In genomic region chr16:381788-382717, GRCh38 we compare ENCODE assay signal across 8 cellular contexts. TPM values are rescaled to one million over a fixed set of nuclear protein-coding genes. Genes with fewer than 3 reads are reported as not detected.
DNase-seq lines count a peak whose midpoint lies in the region; ATAC-seq and TF ChIP-seq lines count a peak whose summit lies in the region.

A gene with protein sequence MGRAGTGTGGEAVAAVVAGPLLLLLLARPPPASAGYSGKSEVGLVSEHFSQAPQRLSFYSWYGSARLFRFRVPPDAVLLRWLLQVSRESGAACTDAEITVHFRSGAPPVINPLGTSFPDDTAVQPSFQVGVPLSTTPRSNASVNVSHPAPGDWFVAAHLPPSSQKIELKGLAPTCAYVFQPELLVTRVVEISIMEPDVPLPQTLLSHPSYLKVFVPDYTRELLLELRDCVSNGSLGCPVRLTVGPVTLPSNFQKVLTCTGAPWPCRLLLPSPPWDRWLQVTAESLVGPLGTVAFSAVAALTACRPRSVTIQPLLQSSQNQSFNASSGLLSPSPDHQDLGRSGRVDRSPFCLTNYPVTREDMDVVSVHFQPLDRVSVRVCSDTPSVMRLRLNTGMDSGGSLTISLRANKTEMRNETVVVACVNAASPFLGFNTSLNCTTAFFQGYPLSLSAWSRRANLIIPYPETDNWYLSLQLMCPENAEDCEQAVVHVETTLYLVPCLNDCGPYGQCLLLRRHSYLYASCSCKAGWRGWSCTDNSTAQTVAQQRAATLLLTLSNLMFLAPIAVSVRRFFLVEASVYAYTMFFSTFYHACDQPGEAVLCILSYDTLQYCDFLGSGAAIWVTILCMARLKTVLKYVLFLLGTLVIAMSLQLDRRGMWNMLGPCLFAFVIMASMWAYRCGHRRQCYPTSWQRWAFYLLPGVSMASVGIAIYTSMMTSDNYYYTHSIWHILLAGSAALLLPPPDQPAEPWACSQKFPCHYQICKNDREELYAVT (minus strand): TSS chr16:381978. CDS start chr16:381821, 157 bp downstream.

- H3K4me3 Mint-ChIP-seq in Caco-2 (ENCODE audit: unreplicated experiment) = peak within 1 kb of the TSS; percentile 71

- no peaks in the 10 kb centered on the region; the same call in 1 of the 2 replicates for H3K36me3 ChIP-seq in Caco-2 (ENCODE audit: control insufficient read depth, insufficient read depth, low read length)

- TF ChIP-seq CTCF in Caco-2 (IDR thresholded peaks at IDR 0.05; ENCODE audit: insufficient read depth in 1 of 2, low read depth in 1 of 2, low read length in 1 of 2, severe bottlenecking in 1 of 2, unreplicated experiment in 1 of 2) (no peak), LNCaP clone FGC (IDR thresholded peaks at IDR 0.05; ENCODE audit: control insufficient read depth, extremely low read depth, insufficient read depth) (no peak), choroid plexus epithelial cell (conservative IDR thresholded peaks at IDR 0.05; ENCODE audit: low read depth, low read length) (no peak)

- H3K27me3 ChIP-seq in Caco-2 (replicated peaks; ENCODE audit: control insufficient read depth, insufficient read depth, low read length) = no peaks in the 10 kb centered on the region

- peak within 1 kb of the TSS; percentile 76 for H3K4me3 ChIP-seq in Caco-2 (ENCODE audit: low read depth, low read length)
- peak within 1 kb of the TSS; percentile 85 for H3K4me3 ChIP-seq in LNCaP clone FGC (ENCODE audit: low read depth, low read length)
- H3K4me3 ChIP-seq in choroid plexus epithelial cell (ENCODE audit: low read depth, low read length) = peak within 1 kb of the TSS; percentile 78

- CTCF ChIA-PET in Caco-2 (lab: Charles Lee) = interaction anchor here (0.7 to 1.1 kb wide), 5 partner anchors 11 to 203 kb away, joined by 3 to 7 read pairs (median 3); partner anchors contain the start of genes AXIN1 and MRPL28

- TSS peak; percentile 54 for BruUV-seq in Caco-2 (replicated peaks; lab: Mats Ljungman, UMichigan)

- no peaks in the 10 kb centered on the region for H3K9me3 Mint-ChIP-seq in Caco-2 (ENCODE audit: unreplicated experiment)

- no peaks in the 10 kb centered on the region for H3K4me1 ChIP-seq in Caco-2

- H3K36me3 Mint-ChIP-seq in Caco-2 (ENCODE audit: insufficient read depth, unreplicated experiment) = peaks cover 9% of the 10 kb centered on the region

- no peaks in the 10 kb centered on the region for H3K4me1 Mint-ChIP-seq in Caco-2 (ENCODE audit: low read depth, unreplicated experiment)

- intact Hi-C loops in Caco-2 (cut with micrococcal nuclease; ENCODE audit: unreplicated experiment) (no loop called here), left colon (cut with DNase I, micrococcal nuclease) (no loop called here)

- H3K27me3 Mint-ChIP-seq in Caco-2 (ENCODE audit: insufficient read depth, unreplicated experiment) = no peaks in the 10 kb centered on the region

- no peaks in the 10 kb centered on the region for H3K9me3 ChIP-seq in Caco-2

- no peak within 1 kb of the TSS for H3K27ac Mint-ChIP-seq in Caco-2 (ENCODE audit: unreplicated experiment)

- peak; percentile 39 for ATAC-seq in GM21367 (IDR thresholded peaks at IDR 0.05; ENCODE audit: unreplicated experiment)
- ATAC-seq in left colon = peak; percentile 49
- no peak for ATAC-seq in HG02852 (IDR thresholded peaks at IDR 0.05; ENCODE audit: unreplicated experiment)

- peak; percentile 57 to 80 for DNase-seq in Caco-2
- no peak for DNase-seq in LNCaP clone FGC (ENCODE audit: low read depth)
- peak; percentile 66 for DNase-seq in activated CD4-positive, CD25-positive, alpha-beta regulatory T cell treated with anti-CD3 and anti-CD28 coated beads, Interleukin-2, amount 50 U/mL, for 72 hours
- DNase-seq in choroid plexus epithelial cell (ENCODE audit: low read depth) = no peak
- peak in 1 of 2 donors; percentile 72 for DNase-seq in left colon
- DNase-seq in stimulated activated CD4-positive, alpha-beta T cell treated with anti-CD3 and anti-CD28 coated beads, Interleukin-1b, Interleukin-23, amount 100 ng/mL, for 1 hour (ENCODE audit: low read depth in 2 of 2) = peak; percentile 31 to 61

- POLR2A ChIA-PET in Caco-2 (lab: Charles Lee) = interaction anchor here (0.7 kb wide), 1 partner anchor 201 kb away, joined by 6 read pairs; no protein-coding TSS in a partner anchor

RNA-seq across cellular contexts. Expression of the gene that starts here (rescaled TPM):
- total RNA-seq in Caco-2 (2022) (85.5 and 87.1 TPM in 2 replicates), left colon (100 to 1,000 TPM; 116 to 130 TPM)

Comparison
In these comparisons a context has a peak if more than half of its experiments do, and no peak if none do; other contexts are left out.
1. DNase-seq: peak in Caco-2 (2 of 2), activated CD4-positive, CD25-positive, alpha-beta regulatory T cell treated with anti-CD3 and anti-CD28 coated beads, Interleukin-2, amount 50 U/mL, for 72 hours (single experiment) and stimulated activated CD4-positive, alpha-beta T cell treated with anti-CD3 and anti-CD28 coated beads, Interleukin-1b, Interleukin-23, amount 100 ng/mL, for 1 hour (2 of 2); none in LNCaP clone FGC (single experiment) and choroid plexus epithelial cell (single experiment).
2. Peak in every context shown above with its lines, with median percentiles within 50 percentile points of each other: H3K4me3 ChIP-seq.